9 cellular contexts compared by ENCODE assay signal in genomic region chr12:96015672-96016071, GRCh38. TPM values are rescaled to one million over a fixed set of nuclear protein-coding genes. Genes with fewer than 3 reads are reported as not detected.
DNase-seq lines count a peak whose midpoint lies in the region; ATAC-seq lines count a peak whose summit lies in the region.
"Had no signal": no experiment of that assay in that cellular context is flagged by ENCODE, and none has a peak within 500 bp of the region (broad histone marks: within the 10 kb centered on the region; RNA-seq: fewer than 3 reads in every experiment).

No MANE protein-coding gene starts in this region.

- no peak overlapping the region for H3K27ac Mint-ChIP-seq in naive thymus-derived CD8-positive, alpha-beta T cell

- H3K4me2 ChIP-seq in mesenchymal stem cell (ENCODE audit: low read length, poor library complexity, severe bottlenecking), result no peak overlapping the region

- H3K9me3 ChIP-seq in mesenchymal stem cell (ENCODE audit: control insufficient read depth, low read length), result no peaks in the 10 kb centered on the region

- no peaks in the 10 kb centered on the region for H3K79me1 ChIP-seq in mesenchymal stem cell (replicated peaks; ENCODE audit: low read length, poor library complexity, severe bottlenecking)

- no peak overlapping the region for H2BK5ac ChIP-seq in mesenchymal stem cell (ENCODE audit: low read depth, low read length, poor library complexity, severe bottlenecking)

- no peak overlapping the region for H2AFZ ChIP-seq in mesenchymal stem cell (ENCODE audit: low read depth, low read length)

- POLR2A ChIA-PET in naive thymus-derived CD8-positive, alpha-beta T cell (lab: Charles Lee), result interaction anchor here (0.7 kb wide), 1 partner anchor 226 kb away, joined by 7 read pairs; no protein-coding TSS in a partner anchor

- DNase-seq in DMS114 treated with DMSO at 0.1 percent for 48 hours (lab: John Stamatoyannopoulos, UW; ENCODE audit: unreplicated experiment) (peak; percentile 60), LHCN-M2 (ENCODE audit: low read depth) (peak; percentile 32), cerebellar cortex (ENCODE audit: low spot score) (peak; percentile 29), mesenchymal stem cell (peak; percentile 30), NCI-H128 (lab: John Stamatoyannopoulos, UW; ENCODE audit: unreplicated experiment) (no peak)
- DNase-seq in naive thymus-derived CD8-positive, alpha-beta T cell, result no peak
- DNase-seq: activated T-cell treated with anti-CD3 and anti-CD28 coated beads, Interleukin-2, amount 50 U/mL, for 4 hours had no signal

- peaks cover 18 to 83% of the 10 kb centered on the region in 2 experiments for H3K36me3 ChIP-seq in mesenchymal stem cell (ENCODE audit: control insufficient read depth in 1 of 2, insufficient read depth in 2 of 2, low read depth in 1 of 2, low read length in 2 of 2)

- H3K23ac ChIP-seq in mesenchymal stem cell (ENCODE audit: low read length in 2 of 2), result no peak overlapping the region

- no peak overlapping the region for H2BK15ac ChIP-seq in mesenchymal stem cell (ENCODE audit: low read depth, poor library complexity, severe bottlenecking)

- H3K14ac ChIP-seq in mesenchymal stem cell (ENCODE audit: low read length in 2 of 2), result no peak overlapping the region

- no peak overlapping the region for H2BK12ac ChIP-seq in mesenchymal stem cell (ENCODE audit: low read length in 2 of 2)

- H3K27me3 Mint-ChIP-seq in naive thymus-derived CD8-positive, alpha-beta T cell, result no peaks in the 10 kb centered on the region

- H3K9me3 Mint-ChIP-seq in naive thymus-derived CD8-positive, alpha-beta T cell, result no peaks in the 10 kb centered on the region
- H3K9me3 Mint-ChIP-seq: activated T-cell treated with anti-CD3 and anti-CD28 coated beads, Interleukin-2, amount 50 U/mL, for 4 hours had no signal

- H3K18ac ChIP-seq in mesenchymal stem cell (ENCODE audit: low read depth in 1 of 2, low read length in 2 of 2), result no peak overlapping the region

- no peak overlapping the region for H3K9ac ChIP-seq in mesenchymal stem cell (ENCODE audit: low read length)

- peaks cover 0 to 12% (median 0%) of the 10 kb centered on the region in 4 donors for H3K4me1 Mint-ChIP-seq in naive thymus-derived CD8-positive, alpha-beta T cell

- H2AK5ac ChIP-seq in mesenchymal stem cell (ENCODE audit: low read length, severe bottlenecking), result no peak overlapping the region

- ATAC-seq in HG02588 (IDR thresholded peaks at IDR 0.05; ENCODE audit: unreplicated experiment) (no peak), GM21447 (IDR thresholded peaks at IDR 0.05; ENCODE audit: unreplicated experiment) (no peak)
- no peak for ATAC-seq in naive thymus-derived CD8-positive, alpha-beta T cell

- H3K27ac ChIP-seq in mesenchymal stem cell (ENCODE audit: low read length, poor library complexity, severe bottlenecking), result no peak overlapping the region

- H3K4me1 ChIP-seq in mesenchymal stem cell (ENCODE audit: control insufficient read depth, insufficient read depth, low read depth, low read length), result no peaks in the 10 kb centered on the region

- H3K4me3 Mint-ChIP-seq in naive thymus-derived CD8-positive, alpha-beta T cell, result no peak overlapping the region
- H3K4me3 Mint-ChIP-seq: activated T-cell treated with anti-CD3 and anti-CD28 coated beads, Interleukin-2, amount 50 U/mL, for 4 hours had no signal

- H4K8ac ChIP-seq in mesenchymal stem cell (ENCODE audit: low read length), result no peak overlapping the region

- no peak overlapping the region for H3K4ac ChIP-seq in mesenchymal stem cell (ENCODE audit: low read depth in 1 of 2, low read length in 2 of 2)

- 98% methylated on average over 5 of the region's 5 CpGs for WGBS in mesenchymal stem cell

- H3K27me3 ChIP-seq in mesenchymal stem cell (ENCODE audit: control insufficient read depth in 1 of 2, insufficient read depth in 1 of 2, low read length in 2 of 2), result no peaks in the 10 kb centered on the region

- H3K36me3 Mint-ChIP-seq in naive thymus-derived CD8-positive, alpha-beta T cell, result peaks cover 1 to 89% (median 29%) of the 10 kb centered on the region in 3 donors

- H4K91ac ChIP-seq in mesenchymal stem cell (ENCODE audit: low read length), result no peak overlapping the region

- H3K4me3 ChIP-seq in mesenchymal stem cell (ENCODE audit: insufficient read depth in 1 of 2, low read depth in 1 of 2, low read length in 2 of 2), result no peak overlapping the region

- no peak overlapping the region for H2BK120ac ChIP-seq in mesenchymal stem cell (ENCODE audit: low read depth, low read length)

RNA-seq across cellular contexts. Expression of gene HAL, which starts 19.5 kb away (rescaled TPM):
- total RNA-seq in LHCN-M2 (2014; rRNA removed), result 0.17 TPM in 1 of 2 replicates, not detected in the other
- polyA plus RNA-seq in LHCN-M2 (2012), result not detected
- 0.01 TPM for polyA plus RNA-seq in mesenchymal stem cell (2013, experiment 1 of 2)
- 0.05 TPM for polyA plus RNA-seq in mesenchymal stem cell (2013, experiment 2 of 2)
- total RNA-seq in naive thymus-derived CD8-positive, alpha-beta T cell, result 1 to 10 TPM; 1.3 to 3.0 TPM
- polyA plus RNA-seq in naive thymus-derived CD8-positive, alpha-beta T cell, result not detected

RNA-seq across cellular contexts. Expression of gene LTA4H, which starts 19.7 kb away (rescaled TPM):
- 82.0 and 92.0 TPM in 2 replicates for total RNA-seq in LHCN-M2 (2014; rRNA removed)
- 42.2 TPM for polyA plus RNA-seq in LHCN-M2 (2012)
- polyA plus RNA-seq in mesenchymal stem cell (2013, experiment 1 of 2), result 80.6 TPM
- polyA plus RNA-seq in mesenchymal stem cell (2013, experiment 2 of 2), result 84.4 TPM
- total RNA-seq in naive thymus-derived CD8-positive, alpha-beta T cell, result 10 to 100 TPM; 62.0 to 66.8 TPM
- polyA plus RNA-seq in naive thymus-derived CD8-positive, alpha-beta T cell, result 10 to 100 TPM; 68.6 to 80.9 (median 75.0) TPM

Comparison
In these comparisons a context has a peak if more than half of its experiments do, and no peak if none do; other contexts are left out.
1. DNase-seq: peak in DMS114 treated with DMSO at 0.1 percent for 48 hours (single experiment), LHCN-M2 (single experiment), cerebellar cortex (single experiment) and mesenchymal stem cell (single experiment); none in NCI-H128 (single experiment) and naive thymus-derived CD8-positive, alpha-beta T cell (0 of 10).